Comparison of ENCODE assay signal across 1 cellular context in the genomic region with DNA sequence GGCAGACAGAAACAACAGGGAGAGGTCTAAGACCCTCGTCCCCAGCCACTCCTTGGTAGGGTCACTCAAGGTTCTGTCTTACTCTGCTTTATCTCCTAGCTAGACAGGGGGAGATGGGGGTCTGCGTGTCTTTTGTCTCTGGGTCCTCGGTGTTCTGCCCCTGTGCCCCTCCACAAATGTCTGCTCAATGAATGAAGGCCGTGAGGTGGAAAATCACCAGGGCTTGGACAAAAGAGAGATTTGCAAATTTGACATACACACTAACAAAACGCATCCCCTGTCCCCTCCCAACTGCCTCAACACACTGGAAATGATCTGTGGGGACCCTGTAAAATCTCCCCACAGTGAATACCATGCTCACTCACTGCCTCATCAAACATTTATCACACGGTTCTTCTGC.
TF ChIP-seq lines count a peak whose summit lies in the region.

No MANE protein-coding gene starts in this region.

TF ChIP-seq in neural cell, 6 proteins besides CTCF, POLR2A, EP300 and RAD21 (continued from another document):
- no peak for TF ChIP-seq REST (IDR thresholded peaks at IDR 0.05; ENCODE audit: borderline replicate concordance)
TF ChIP-seq in neural cell: peak in this region for 0.
